ENCODE assay signal across 19 cellular contexts in genomic region chr15:83435202-83435601, GRCh38. TPM values are rescaled to one million over a fixed set of nuclear protein-coding genes. Genes with fewer than 3 reads are reported as not detected.
DNase-seq lines count a peak whose midpoint lies in the region; ATAC-seq, FAIRE-seq and TF ChIP-seq lines count a peak whose summit lies in the region.
"Had no signal": no experiment of that assay in that cellular context is flagged by ENCODE, and none has a peak within 500 bp of the region (broad histone marks: within the 10 kb centered on the region; RNA-seq: fewer than 3 reads in every experiment).

No MANE protein-coding gene starts in this region.

- H2AK5ac ChIP-seq in neuronal stem cell (ENCODE audit: low read depth, low read length), result no peak overlapping the region

- H3K18ac ChIP-seq in neuronal stem cell (ENCODE audit: low read length), result peak overlapping the region; percentile 27

- H4K8ac ChIP-seq in neuronal stem cell (ENCODE audit: low read depth, low read length), result no peak overlapping the region

- no peaks in the 10 kb centered on the region for H3K36me3 Mint-ChIP-seq in astrocyte (ENCODE audit: low read depth, unreplicated experiment)
- H3K36me3 Mint-ChIP-seq: CD8-positive, alpha-beta memory T cell had no signal

- H2BK15ac ChIP-seq in neuronal stem cell (ENCODE audit: low read length), result no peak overlapping the region

- no peak overlapping the region for H3K27ac Mint-ChIP-seq in astrocyte (ENCODE audit: unreplicated experiment)
- H3K27ac Mint-ChIP-seq: CD8-positive, alpha-beta memory T cell; HFFc6 had no signal

- H3K4me2 ChIP-seq in Karpas-422 (ENCODE audit: low read depth, low read length, poor library complexity, severe bottlenecking) (no peak overlapping the region), astrocyte (ENCODE audit: low read length) (no peak overlapping the region), neuronal stem cell (ENCODE audit: insufficient read depth, low read length, poor library complexity, severe bottlenecking) (no peak overlapping the region)

- no CpG with 5 or more reads among the region's 8 CpGs for WGBS in neuronal stem cell (ENCODE audit: extremely low coverage in 2 of 2, insufficient read length in 2 of 2, insufficient replicate concordance in 1 of 2), 2 donors

- no peaks in the 10 kb centered on the region for H3K79me2 ChIP-seq in Karpas-422 (ENCODE audit: low read length)
- H3K79me2 ChIP-seq in astrocyte (ENCODE audit: insufficient read depth, low read length), result no peaks in the 10 kb centered on the region

- H3K9me3 ChIP-seq in Karpas-422 (ENCODE audit: low read length) (no peaks in the 10 kb centered on the region), astrocyte (ENCODE audit: insufficient read depth, low read depth, low read length) (no peaks in the 10 kb centered on the region), neuronal stem cell (replicated peaks in 1 of 2; ENCODE audit: control insufficient read depth in 2 of 2, insufficient read depth in 1 of 2, low read depth in 1 of 2, low read length in 2 of 2) (no peaks in the 10 kb centered on the region)
- H3K9me3 ChIP-seq: BE2C, SJSA1 had no signal

- TF ChIP-seq CTCF in astrocyte (IDR thresholded peaks at IDR 0.05; ENCODE audit: insufficient read depth, low read depth, low read length), result no peak

- no peak overlapping the region for H3K4me3 Mint-ChIP-seq in astrocyte (ENCODE audit: unreplicated experiment)
- H3K4me3 Mint-ChIP-seq: CD8-positive, alpha-beta memory T cell; HFFc6 had no signal

- H2BK5ac ChIP-seq in neuronal stem cell (ENCODE audit: low read length), result no peak overlapping the region

- no peak for ATAC-seq in GM21717 (IDR thresholded peaks at IDR 0.05; ENCODE audit: unreplicated experiment)

- FAIRE-seq in astrocyte (lab: Jason Lieb, UNC), result no peak
- FAIRE-seq: GM12892 had no signal

- no peaks in the 10 kb centered on the region for H3K27me3 ChIP-seq in Karpas-422 (ENCODE audit: low read length)
- H3K27me3 ChIP-seq in astrocyte (ENCODE audit: insufficient read depth, low read length), result no peaks in the 10 kb centered on the region
- H3K27me3 ChIP-seq in neuronal stem cell (ENCODE audit: control insufficient read depth in 3 of 3, insufficient read depth in 3 of 3, low read depth in 1 of 3, low read length in 3 of 3), result peaks cover 0 to 5% (median 0%) of the 10 kb centered on the region in 3 experiments

- H3K4me3 ChIP-seq in Karpas-422 (ENCODE audit: low read length) (no peak overlapping the region), astrocyte (ENCODE audit: insufficient read depth, low read depth, low read length) (no peak overlapping the region), neuronal stem cell (ENCODE audit: low read length in 2 of 2) (no peak overlapping the region)
- H3K4me3 ChIP-seq: SJSA1 had no signal

- DNase-seq in Karpas-422 (peak; percentile 16), astrocyte (ENCODE audit: low read depth) (peak; percentile 66), neuronal stem cell (ENCODE audit: low spot score) (no peak), cortex of kidney (lab: John Stamatoyannopoulos, UW) (no peak), NCI-H1417 (lab: John Stamatoyannopoulos, UW) (no peak), DMS79 (lab: John Stamatoyannopoulos, UW) (no peak)
- DNase-seq: BE2C; CD8-positive, alpha-beta memory T cell; HFFc6; IMR-90; Kasumi-1; NCI-H187 treated with DMSO at 0.1 percent for 48 hours; NCI-H446; NK-92 treated with Interleukin-12 subunit alpha and Interleukin-12 subunit beta, amount 100 ng/mL, for 24 hours had no signal

- H2BK120ac ChIP-seq in neuronal stem cell (ENCODE audit: low read depth, low read length), result no peak overlapping the region

- H3K9me3 Mint-ChIP-seq in astrocyte (ENCODE audit: unreplicated experiment), result no peaks in the 10 kb centered on the region
- H3K9me3 Mint-ChIP-seq: CD8-positive, alpha-beta memory T cell; HFFc6 had no signal

- no peak overlapping the region for H3K14ac ChIP-seq in neuronal stem cell (ENCODE audit: low read length)

- H4K91ac ChIP-seq in neuronal stem cell (ENCODE audit: low read depth, low read length, poor library complexity), result no peak overlapping the region

- H4K20me1 ChIP-seq in Karpas-422 (ENCODE audit: insufficient read depth, low read depth, low read length), result no peaks in the 10 kb centered on the region
- H4K20me1 ChIP-seq in astrocyte (ENCODE audit: insufficient read depth, low read length), result no peaks in the 10 kb centered on the region

- H3K36me3 ChIP-seq in Karpas-422 (ENCODE audit: insufficient read depth, low read length), result no peaks in the 10 kb centered on the region
- no peaks in the 10 kb centered on the region for H3K36me3 ChIP-seq in astrocyte (ENCODE audit: insufficient read depth, low read length)
- no peaks in the 10 kb centered on the region for H3K36me3 ChIP-seq in neuronal stem cell (replicated peaks in 1 of 2; ENCODE audit: control insufficient read depth in 2 of 2, insufficient read depth in 2 of 2, low read length in 2 of 2)
- H3K36me3 ChIP-seq: BE2C, SJSA1 had no signal

- H2AFZ ChIP-seq in Karpas-422 (ENCODE audit: low read length) (no peak overlapping the region), astrocyte (ENCODE audit: low read depth, low read length) (no peak overlapping the region), neuronal stem cell (ENCODE audit: low read length) (no peak overlapping the region)

- H3K79me1 ChIP-seq in neuronal stem cell (ENCODE audit: low read depth, low read length), result no peaks in the 10 kb centered on the region

- no peak overlapping the region for H3K23ac ChIP-seq in neuronal stem cell (ENCODE audit: low read depth, low read length, poor library complexity)

- H3K27ac ChIP-seq in Karpas-422 (ENCODE audit: low read length) (no peak overlapping the region), astrocyte (ENCODE audit: low read depth, low read length) (no peak overlapping the region), neuronal stem cell (replicated peaks; ENCODE audit: low read length) (no peak overlapping the region)
- H3K27ac ChIP-seq: RWPE1, SJSA1 had no signal

- peaks cover 20% of the 10 kb centered on the region for H3K4me1 Mint-ChIP-seq in astrocyte (ENCODE audit: low read depth, unreplicated experiment)

- no peaks in the 10 kb centered on the region for H3K9me2 ChIP-seq in Karpas-422 (replicated peaks; ENCODE audit: insufficient read depth, low read length)

- H3K27me3 Mint-ChIP-seq in astrocyte (ENCODE audit: low read depth, unreplicated experiment), result no peaks in the 10 kb centered on the region

- H2BK12ac ChIP-seq in neuronal stem cell (ENCODE audit: low read length), result no peak overlapping the region

- H3K4me1 ChIP-seq in Karpas-422 (ENCODE audit: low read length) (peaks cover 4% of the 10 kb centered on the region), astrocyte (ENCODE audit: insufficient read depth, low read length) (no peaks in the 10 kb centered on the region), neuronal stem cell (ENCODE audit: control insufficient read depth in 2 of 2, insufficient read depth in 1 of 2, low read depth in 1 of 2, low read length in 2 of 2) (no peaks in the 10 kb centered on the region)
- H3K4me1 ChIP-seq: BE2C, SJSA1 had no signal

- no peak overlapping the region for H3K4ac ChIP-seq in neuronal stem cell (ENCODE audit: low read length)

- H3K9ac ChIP-seq in Karpas-422 (ENCODE audit: low read length) (no peak overlapping the region), astrocyte (ENCODE audit: low read length) (no peak overlapping the region), neuronal stem cell (ENCODE audit: low read depth, low read length, poor library complexity) (no peak overlapping the region)

RNA-seq across cellular contexts. Expression of gene SH3GL3, which starts 11.9 kb away (rescaled TPM):
- total RNA-seq in Karpas-422 (2014; rRNA removed; shearing (Covaris generic); ENCODE audit: low replicate concordance), result not detected in 2 replicates
- 2.5 and 2.7 TPM in 2 replicates for total RNA-seq in astrocyte
- polyA plus RNA-seq in neuronal stem cell (2013, experiment 1 of 2), result 3.1 TPM
- 3.0 TPM for polyA plus RNA-seq in neuronal stem cell (2013, experiment 2 of 2)
- total RNA-seq: CD8-positive, alpha-beta memory T cell; HFFc6; IMR-90; OCI-LY7 had no signal
- polyA plus RNA-seq: CD8-positive, alpha-beta memory T cell; IMR-90 had no signal

Comparison
In these comparisons a context has a peak if more than half of its experiments do, and no peak if none do; other contexts are left out.
1. DNase-seq: peak in Karpas-422 (single experiment) and astrocyte (single experiment); none in neuronal stem cell (single experiment), cortex of kidney (single experiment), NCI-H1417 (0 of 3) and DMS79 (single experiment).